ENCODE assay signal across 2 cellular contexts in the genomic region with DNA sequence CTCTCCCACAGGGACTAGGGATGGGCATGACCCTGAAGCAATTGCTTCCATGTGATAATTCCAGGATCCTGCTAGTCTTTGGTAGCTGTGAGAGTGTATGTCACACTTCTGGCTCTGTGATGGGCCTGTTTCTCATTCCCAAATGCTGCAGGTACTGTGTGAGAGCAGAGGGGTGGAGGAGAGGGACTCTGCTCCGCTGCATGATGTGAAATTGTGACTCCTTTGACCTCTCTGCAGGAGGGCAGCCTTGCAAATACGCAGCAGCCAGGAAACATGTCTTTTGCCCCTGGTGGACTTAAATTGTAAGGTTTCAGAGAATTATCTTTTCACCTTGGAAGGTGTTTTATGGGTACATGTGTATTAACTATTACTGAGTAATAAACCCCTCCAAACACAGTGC.
TF ChIP-seq lines count a peak whose summit lies in the region.

No MANE protein-coding gene starts in this region.

TF ChIP-seq in GM23338, 12 proteins besides CTCF, POLR2A, EP300 and RAD21 (continued from another document):
- TF ChIP-seq, protein P1, sequence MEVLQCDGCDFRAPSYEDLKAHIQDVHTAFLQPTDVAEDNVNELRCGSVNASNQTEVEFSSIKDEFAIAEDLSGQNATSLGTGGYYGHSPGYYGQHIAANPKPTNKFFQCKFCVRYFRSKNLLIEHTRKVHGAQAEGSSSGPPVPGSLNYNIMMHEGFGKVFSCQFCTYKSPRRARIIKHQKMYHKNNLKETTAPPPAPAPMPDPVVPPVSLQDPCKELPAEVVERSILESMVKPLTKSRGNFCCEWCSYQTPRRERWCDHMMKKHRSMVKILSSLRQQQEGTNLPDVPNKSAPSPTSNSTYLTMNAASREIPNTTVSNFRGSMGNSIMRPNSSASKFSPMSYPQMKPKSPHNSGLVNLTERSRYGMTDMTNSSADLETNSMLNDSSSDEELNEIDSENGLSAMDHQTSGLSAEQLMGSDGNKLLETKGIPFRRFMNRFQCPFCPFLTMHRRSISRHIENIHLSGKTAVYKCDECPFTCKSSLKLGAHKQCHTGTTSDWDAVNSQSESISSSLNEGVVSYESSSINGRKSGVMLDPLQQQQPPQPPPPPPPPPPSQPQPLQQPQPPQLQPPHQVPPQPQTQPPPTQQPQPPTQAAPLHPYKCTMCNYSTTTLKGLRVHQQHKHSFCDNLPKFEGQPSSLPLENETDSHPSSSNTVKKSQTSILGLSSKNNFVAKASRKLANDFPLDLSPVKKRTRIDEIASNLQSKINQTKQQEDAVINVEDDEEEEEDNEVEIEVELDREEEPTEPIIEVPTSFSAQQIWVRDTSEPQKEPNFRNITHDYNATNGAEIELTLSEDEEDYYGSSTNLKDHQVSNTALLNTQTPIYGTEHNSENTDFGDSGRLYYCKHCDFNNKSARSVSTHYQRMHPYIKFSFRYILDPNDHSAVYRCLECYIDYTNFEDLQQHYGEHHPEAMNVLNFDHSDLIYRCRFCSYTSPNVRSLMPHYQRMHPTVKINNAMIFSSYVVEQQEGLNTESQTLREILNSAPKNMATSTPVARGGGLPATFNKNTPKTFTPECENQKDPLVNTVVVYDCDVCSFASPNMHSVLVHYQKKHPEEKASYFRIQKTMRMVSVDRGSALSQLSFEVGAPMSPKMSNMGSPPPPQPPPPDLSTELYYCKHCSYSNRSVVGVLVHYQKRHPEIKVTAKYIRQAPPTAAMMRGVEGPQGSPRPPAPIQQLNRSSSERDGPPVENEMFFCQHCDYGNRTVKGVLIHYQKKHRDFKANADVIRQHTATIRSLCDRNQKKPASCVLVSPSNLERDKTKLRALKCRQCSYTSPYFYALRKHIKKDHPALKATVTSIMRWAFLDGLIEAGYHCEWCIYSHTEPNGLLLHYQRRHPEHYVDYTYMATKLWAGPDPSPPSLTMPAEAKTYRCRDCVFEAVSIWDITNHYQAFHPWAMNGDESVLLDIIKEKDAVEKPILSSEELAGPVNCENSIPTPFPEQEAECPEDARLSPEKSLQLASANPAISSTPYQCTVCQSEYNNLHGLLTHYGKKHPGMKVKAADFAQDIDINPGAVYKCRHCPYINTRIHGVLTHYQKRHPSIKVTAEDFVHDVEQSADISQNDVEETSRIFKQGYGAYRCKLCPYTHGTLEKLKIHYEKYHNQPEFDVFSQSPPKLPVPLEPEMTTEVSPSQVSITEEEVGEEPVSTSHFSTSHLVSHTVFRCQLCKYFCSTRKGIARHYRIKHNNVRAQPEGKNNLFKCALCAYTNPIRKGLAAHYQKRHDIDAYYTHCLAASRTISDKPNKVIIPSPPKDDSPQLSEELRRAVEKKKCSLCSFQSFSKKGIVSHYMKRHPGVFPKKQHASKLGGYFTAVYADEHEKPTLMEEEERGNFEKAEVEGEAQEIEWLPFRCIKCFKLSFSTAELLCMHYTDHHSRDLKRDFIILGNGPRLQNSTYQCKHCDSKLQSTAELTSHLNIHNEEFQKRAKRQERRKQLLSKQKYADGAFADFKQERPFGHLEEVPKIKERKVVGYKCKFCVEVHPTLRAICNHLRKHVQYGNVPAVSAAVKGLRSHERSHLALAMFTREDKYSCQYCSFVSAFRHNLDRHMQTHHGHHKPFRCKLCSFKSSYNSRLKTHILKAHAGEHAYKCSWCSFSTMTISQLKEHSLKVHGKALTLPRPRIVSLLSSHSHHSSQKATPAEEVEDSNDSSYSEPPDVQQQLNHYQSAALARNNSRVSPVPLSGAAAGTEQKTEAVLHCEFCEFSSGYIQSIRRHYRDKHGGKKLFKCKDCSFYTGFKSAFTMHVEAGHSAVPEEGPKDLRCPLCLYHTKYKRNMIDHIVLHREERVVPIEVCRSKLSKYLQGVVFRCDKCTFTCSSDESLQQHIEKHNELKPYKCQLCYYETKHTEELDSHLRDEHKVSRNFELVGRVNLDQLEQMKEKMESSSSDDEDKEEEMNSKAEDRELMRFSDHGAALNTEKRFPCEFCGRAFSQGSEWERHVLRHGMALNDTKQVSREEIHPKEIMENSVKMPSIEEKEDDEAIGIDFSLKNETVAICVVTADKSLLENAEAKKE (CRISPR knock-in tag; IDR thresholded peaks at IDR 0.05) = no peak
- no peak for TF ChIP-seq CREB1 (CRISPR knock-in tag; IDR thresholded peaks at IDR 0.05; ENCODE audit: low read depth)

TF ChIP-seq in WTC11, 78 proteins besides CTCF, POLR2A, EP300 and RAD21 (continued from another document):
- TF ChIP-seq NFYB (CRISPR knock-in tag; conservative IDR thresholded peaks at IDR 0.05; ENCODE audit: low read depth) = no peak
- no peak for TF ChIP-seq SOX15 (CRISPR knock-in tag; IDR thresholded peaks at IDR 0.05)
- no peak for TF ChIP-seq FOXJ3 (CRISPR knock-in tag; IDR thresholded peaks at IDR 0.05; ENCODE audit: borderline replicate concordance)
- TF ChIP-seq, protein P2, sequence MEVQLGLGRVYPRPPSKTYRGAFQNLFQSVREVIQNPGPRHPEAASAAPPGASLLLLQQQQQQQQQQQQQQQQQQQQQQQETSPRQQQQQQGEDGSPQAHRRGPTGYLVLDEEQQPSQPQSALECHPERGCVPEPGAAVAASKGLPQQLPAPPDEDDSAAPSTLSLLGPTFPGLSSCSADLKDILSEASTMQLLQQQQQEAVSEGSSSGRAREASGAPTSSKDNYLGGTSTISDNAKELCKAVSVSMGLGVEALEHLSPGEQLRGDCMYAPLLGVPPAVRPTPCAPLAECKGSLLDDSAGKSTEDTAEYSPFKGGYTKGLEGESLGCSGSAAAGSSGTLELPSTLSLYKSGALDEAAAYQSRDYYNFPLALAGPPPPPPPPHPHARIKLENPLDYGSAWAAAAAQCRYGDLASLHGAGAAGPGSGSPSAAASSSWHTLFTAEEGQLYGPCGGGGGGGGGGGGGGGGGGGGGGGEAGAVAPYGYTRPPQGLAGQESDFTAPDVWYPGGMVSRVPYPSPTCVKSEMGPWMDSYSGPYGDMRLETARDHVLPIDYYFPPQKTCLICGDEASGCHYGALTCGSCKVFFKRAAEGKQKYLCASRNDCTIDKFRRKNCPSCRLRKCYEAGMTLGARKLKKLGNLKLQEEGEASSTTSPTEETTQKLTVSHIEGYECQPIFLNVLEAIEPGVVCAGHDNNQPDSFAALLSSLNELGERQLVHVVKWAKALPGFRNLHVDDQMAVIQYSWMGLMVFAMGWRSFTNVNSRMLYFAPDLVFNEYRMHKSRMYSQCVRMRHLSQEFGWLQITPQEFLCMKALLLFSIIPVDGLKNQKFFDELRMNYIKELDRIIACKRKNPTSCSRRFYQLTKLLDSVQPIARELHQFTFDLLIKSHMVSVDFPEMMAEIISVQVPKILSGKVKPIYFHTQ (CRISPR knock-in tag; IDR thresholded peaks at IDR 0.05) = no peak
TF ChIP-seq in WTC11: peak in this region for 0.
